In genomic region chr10:79274279-79275104, GRCh38 we compare ENCODE assay signal across 8 cellular contexts.
DNase-seq lines count a peak whose midpoint lies in the region; ATAC-seq and TF ChIP-seq lines count a peak whose summit lies in the region.

No MANE protein-coding gene starts in this region.

- peak overlapping the region in 1 of 3 donors; percentile 26 for H3K4me3 ChIP-seq in breast epithelium
- H3K4me3 ChIP-seq in stomach smooth muscle (ENCODE audit: low read length in 2 of 2) = peak overlapping the region in 1 of 2 donors; percentile 54

- TF ChIP-seq CTCF in breast epithelium (IDR thresholded peaks at IDR 0.05) = peak in 2 of 3 donors; percentile 18 to 34

- H3K9me3 ChIP-seq in breast epithelium = no peaks in the 10 kb centered on the region
- H3K9me3 ChIP-seq in stomach smooth muscle (ENCODE audit: control insufficient read depth in 2 of 2, low read length in 2 of 2) = no peaks in the 10 kb centered on the region

- H3K4me1 ChIP-seq in breast epithelium (peaks cover 11 to 28% of the 10 kb centered on the region in 2 donors), stomach smooth muscle (ENCODE audit: control insufficient read depth, insufficient read depth, low read length) (peaks cover 56% of the 10 kb centered on the region)

- H3K27ac ChIP-seq in breast epithelium (peak overlapping the region; percentile 76 to 86), layer of hippocampus (ENCODE audit: low read depth, low read length) (peak overlapping the region; percentile 90), stomach smooth muscle (ENCODE audit: low read length) (peak overlapping the region; percentile 98)

- peaks cover 5% of the 10 kb centered on the region for H3K36me3 ChIP-seq in breast epithelium
- H3K36me3 ChIP-seq in stomach smooth muscle (ENCODE audit: control insufficient read depth in 2 of 2, insufficient read depth in 2 of 2, low read length in 2 of 2) = peaks cover 14 to 19% of the 10 kb centered on the region in 2 donors

- DNase-seq in KBM-7 (peak; percentile 55), breast epithelium (ENCODE audit: low spot score in 2 of 2) (peak in 1 of 2 donors; percentile 80), RPMI8226 (no peak), NCI-H146 (lab: John Stamatoyannopoulos, UW) (no peak)
- DNase-seq in activated effector memory CD4-positive, alpha-beta T cell treated with Interleukin-2 at 50 U/mL for 16 hours = no peak

- H3K27me3 ChIP-seq in breast epithelium (no peaks in the 10 kb centered on the region), layer of hippocampus (ENCODE audit: control insufficient read depth, insufficient read depth, low read length) (no peaks in the 10 kb centered on the region), stomach smooth muscle (ENCODE audit: control insufficient read depth in 1 of 2, insufficient read depth in 2 of 2, low read length in 2 of 2) (no peaks in the 10 kb centered on the region)

- no peak for ATAC-seq in GM21526 (IDR thresholded peaks at IDR 0.05; ENCODE audit: low FRiP score, unreplicated experiment)

- in situ Hi-C loops in KBM-7 (cut with MboI; ENCODE audit: low pct_unique_long_range_greater_than_20kb, low sequenced_read_pairs) = no loop called here

- no peak for TF ChIP-seq POLR2A in breast epithelium (IDR thresholded peaks at IDR 0.05)

- peak overlapping the region; percentile 30 to 73 for H3K9ac ChIP-seq in stomach smooth muscle (ENCODE audit: low read length in 2 of 2)

- intact Hi-C loops in breast epithelium (cut with DNase I; ENCODE audit: low total_unique reads) = loop anchor here (5.0 kb wide), 1 partner anchor 1637 kb away; the partner anchor contains the start of gene KCNMA1
